22 cellular contexts compared by ENCODE assay signal in genomic region chr3:168071971-168072645, GRCh38. TPM values are rescaled to one million over a fixed set of nuclear protein-coding genes. Genes with fewer than 3 reads are reported as not detected.
DNase-seq lines count a peak whose midpoint lies in the region; ATAC-seq and TF ChIP-seq lines count a peak whose summit lies in the region.
"Had no signal": no experiment of that assay in that cellular context is flagged by ENCODE, and none has a peak within 500 bp of the region (broad histone marks: within the 10 kb centered on the region; RNA-seq: fewer than 3 reads in every experiment).

No MANE protein-coding gene starts in this region.

- H3K4me3 Mint-ChIP-seq in MCF 10A (ENCODE audit: unreplicated experiment) = no peak overlapping the region
- H3K4me3 Mint-ChIP-seq: activated naive CD8-positive, alpha-beta T cell treated with anti-CD3 and anti-CD28 coated beads, Interleukin-2, amount 50 U/mL, for 24 hours; activated T-helper 1 cell treated with anti-CD3 and anti-CD28 coated beads, Interleukin-12 subunit alpha, Interleukin-12 subunit beta, Interleukin-2, Interleukin-4 antibody, amounts not matched to agents 30 ng/mL and 10 ng/mL and 1 ng/mL, durations not matched to agents 14 hours and 24 hours and 36 hours; CD14-positive monocyte; T-helper 1 cell treated with Interleukin-12 subunit alpha and Interleukin-12 subunit beta and Interleukin-4 antibody, amounts not matched to agents 30 μg/mL and 1 μg/mL, for 36 hours had no signal

- POLR2A ChIA-PET in MCF 10A (lab: Yijun Ruan, JAX) = interaction anchor here (0.6 to 2.8 kb wide), 5 partner anchors 9 to 728 kb away, joined by 3 to 32 read pairs (median 5); partner anchors contain the start of gene GOLIM4

- no TSS peak for BruUV-seq in MCF 10A (replicated peaks; lab: Mats Ljungman, UMichigan)

- TF ChIP-seq CTCF in MCF 10A (IDR thresholded peaks at IDR 0.05; ENCODE audit: unreplicated experiment) (no peak), breast epithelium (IDR thresholded peaks at IDR 0.05) (no peak), astrocyte of the spinal cord (IDR thresholded peaks at IDR 0.05; ENCODE audit: low read depth, low read length) (no peak), upper lobe of left lung (IDR thresholded peaks at IDR 0.05) (no peak)

- H3K4me1 Mint-ChIP-seq in MCF 10A (ENCODE audit: insufficient read depth, unreplicated experiment) = peaks cover 16% of the 10 kb centered on the region

- H3K36me3 Mint-ChIP-seq in MCF 10A (ENCODE audit: insufficient read depth, unreplicated experiment) = peaks cover 8% of the 10 kb centered on the region

- no peaks in the 10 kb centered on the region for H3K4me1 ChIP-seq in breast epithelium
- H3K4me1 ChIP-seq in mesodermal cell (ENCODE audit: control insufficient read depth, insufficient read depth, low read length, poor library complexity, severe bottlenecking) = peaks cover 11% of the 10 kb centered on the region
- peaks cover 0 to 4% (median 0%) of the 10 kb centered on the region in 4 donors for H3K4me1 ChIP-seq in upper lobe of left lung

- CTCF ChIA-PET in MCF 10A (lab: Yijun Ruan, JAX) = interaction anchor here (0.6 to 1.1 kb wide), 4 partner anchors 16 to 793 kb away, joined by 4 to 6 read pairs (median 4); no protein-coding TSS in a partner anchor

- H3K4me3 ChIP-seq in breast epithelium (no peak overlapping the region), astrocyte of the spinal cord (ENCODE audit: low read depth, low read length) (no peak overlapping the region), mesodermal cell (ENCODE audit: extremely low read depth, insufficient read depth, low read length, poor library complexity, severe bottlenecking) (no peak overlapping the region), upper lobe of left lung (no peak overlapping the region)
- H3K4me3 ChIP-seq: thoracic aorta had no signal

- intact Hi-C loops in MCF 10A (cut with micrococcal nuclease) = loop anchor here (2.0 kb wide), 1 partner anchor 23 kb away; the partner anchor contains the start of gene GOLIM4
- intact Hi-C loops in breast epithelium (cut with DNase I; ENCODE audit: low total_unique reads) = no loop called here

- TF ChIP-seq POLR2A in breast epithelium (IDR thresholded peaks at IDR 0.05) (no peak), upper lobe of left lung (IDR thresholded peaks at IDR 0.05) (no peak)

- no peak for DNase-seq in MCF 10A (ENCODE audit: unreplicated experiment)
- no peak for DNase-seq in breast epithelium (ENCODE audit: low spot score in 2 of 2)
- peak; percentile 26 for DNase-seq in astrocyte of the spinal cord (ENCODE audit: low read depth, low spot score)
- DNase-seq in NAMALWA (ENCODE audit: low spot score) = no peak
- DNase-seq in upper lobe of left lung = no peak
- DNase-seq in activated gamma-delta T cell (lab: John Stamatoyannopoulos, UW) = no peak
- DNase-seq: activated naive CD8-positive, alpha-beta T cell treated with anti-CD3 and anti-CD28 coated beads, Interleukin-2, amount 50 U/mL, for 24 hours; DMS53; left colon; NCI-H1436 treated with DMSO at 0.1 percent for 48 hours; NCI-H345; occipital lobe; Right ventricle myocardium superior; stimulated activated CD4-positive, alpha-beta T cell treated with anti-CD3 and anti-CD28 coated beads, Interleukin-4, amount 100 ng/mL, for 4 hours; stimulated activated CD8-positive, alpha-beta memory T cell treated with anti-CD3 and anti-CD28 coated beads, Interleukin-4, amount 100 ng/mL, for 48 hours had no signal

- ATAC-seq in GM21717 (IDR thresholded peaks at IDR 0.05; ENCODE audit: unreplicated experiment) = no peak
- ATAC-seq in upper lobe of left lung (ENCODE audit: low FRiP score in 2 of 2) = no peak
- ATAC-seq: left colon had no signal

- WGBS in mesodermal cell (ENCODE audit: insufficient coverage in 2 of 2), 2 experiments = 92 to 95% methylated on average over 4 of the region's 5 CpGs
- WGBS in upper lobe of left lung, 2 donors = 90 to 96% methylated on average over 5 of the region's 5 CpGs

- no peak for TF ChIP-seq EP300 in upper lobe of left lung (IDR thresholded peaks at IDR 0.05)

- H3K9me3 Mint-ChIP-seq in MCF 10A (ENCODE audit: unreplicated experiment) = no peaks in the 10 kb centered on the region
- H3K9me3 Mint-ChIP-seq: activated naive CD8-positive, alpha-beta T cell treated with anti-CD3 and anti-CD28 coated beads, Interleukin-2, amount 50 U/mL, for 24 hours; activated T-helper 1 cell treated with anti-CD3 and anti-CD28 coated beads, Interleukin-12 subunit alpha, Interleukin-12 subunit beta, Interleukin-2, Interleukin-4 antibody, amounts not matched to agents 30 ng/mL and 10 ng/mL and 1 ng/mL, durations not matched to agents 14 hours and 24 hours and 36 hours; CD14-positive monocyte; T-helper 1 cell treated with Interleukin-12 subunit alpha and Interleukin-12 subunit beta and Interleukin-4 antibody, amounts not matched to agents 30 μg/mL and 1 μg/mL, for 36 hours had no signal

- H3K27me3 Mint-ChIP-seq in MCF 10A (ENCODE audit: insufficient read depth, unreplicated experiment) = no peaks in the 10 kb centered on the region
- H3K27me3 Mint-ChIP-seq: activated naive CD8-positive, alpha-beta T cell treated with anti-CD3 and anti-CD28 coated beads, Interleukin-2, amount 50 U/mL, for 24 hours had no signal

- in situ Hi-C loops in astrocyte of the spinal cord (cut with HindIII; ENCODE audit: low sequenced_read_pairs) = no loop called here

- H3K36me3 ChIP-seq in breast epithelium (no peaks in the 10 kb centered on the region), mesodermal cell (ENCODE audit: control insufficient read depth, insufficient read depth, low read length) (no peaks in the 10 kb centered on the region), upper lobe of left lung (no peaks in the 10 kb centered on the region)
- H3K36me3 ChIP-seq: thoracic aorta had no signal

- H3K27ac ChIP-seq in breast epithelium = no peak overlapping the region
- peak overlapping the region; percentile 77 for H3K27ac ChIP-seq in mesodermal cell (ENCODE audit: low read depth, low read length, severe bottlenecking)
- no peak overlapping the region for H3K27ac ChIP-seq in upper lobe of left lung
- H3K27ac ChIP-seq: 22Rv1, thoracic aorta had no signal

- H3K9me3 ChIP-seq in breast epithelium (no peaks in the 10 kb centered on the region), mesodermal cell (ENCODE audit: control insufficient read depth, low read length) (no peaks in the 10 kb centered on the region), upper lobe of left lung (no peaks in the 10 kb centered on the region)
- H3K9me3 ChIP-seq: thoracic aorta had no signal

- H3K27me3 ChIP-seq in breast epithelium (no peaks in the 10 kb centered on the region), upper lobe of left lung (no peaks in the 10 kb centered on the region)

- H3K27ac Mint-ChIP-seq in MCF 10A (ENCODE audit: low read depth, unreplicated experiment) = peak overlapping the region; percentile 92
- H3K27ac Mint-ChIP-seq: activated naive CD8-positive, alpha-beta T cell treated with anti-CD3 and anti-CD28 coated beads, Interleukin-2, amount 50 U/mL, for 24 hours; activated T-helper 1 cell treated with anti-CD3 and anti-CD28 coated beads, Interleukin-12 subunit alpha, Interleukin-12 subunit beta, Interleukin-2, Interleukin-4 antibody, amounts not matched to agents 30 ng/mL and 10 ng/mL and 1 ng/mL, durations not matched to agents 14 hours and 24 hours and 36 hours; CD14-positive monocyte; T-helper 1 cell treated with Interleukin-12 subunit alpha and Interleukin-12 subunit beta and Interleukin-4 antibody, amounts not matched to agents 30 μg/mL and 1 μg/mL, for 36 hours had no signal

RNA-seq across cellular contexts. Expression of gene GOLIM4, which starts 23.6 kb away (rescaled TPM):
- total RNA-seq in MCF 10A (2022) (21.5 and 25.8 TPM in 2 replicates), breast epithelium (10 to 100 TPM; 21.4 to 34.9 (median 33.8) TPM), upper lobe of left lung (10 to 100 TPM; 34.6 to 79.1 (median 43.6) TPM)
- 58.4 TPM for polyA plus RNA-seq in mesodermal cell (2013, experiment 1 of 2)
- 63.8 TPM for polyA plus RNA-seq in mesodermal cell (2013, experiment 2 of 2)
